In genomic region chr16:73430138-73430537, GRCh38 we compare ENCODE assay signal across 7 cellular contexts.
"Had no signal": no experiment of that assay in that cellular context is flagged by ENCODE, and none has a peak within 500 bp of the region (broad histone marks: within the 10 kb centered on the region; RNA-seq: fewer than 3 reads in every experiment).

No MANE protein-coding gene starts in this region.

- H3K4me3 ChIP-seq: HAP-1 had no signal

- H3K27ac ChIP-seq: HL-60 had no signal

- H3K9me3 ChIP-seq: HAP-1 had no signal

- H3K36me3 ChIP-seq: HAP-1 had no signal

- DNase-seq: GOT3, H7, HFFc6, KBM-7 had no signal

- ATAC-seq: HCT116 had no signal

- H3K4me1 ChIP-seq: HAP-1 had no signal
